ENCODE assay signal across 7 cellular contexts in genomic region chr15:75765551-75766305, GRCh38. TPM values are rescaled to one million over a fixed set of nuclear protein-coding genes. Genes with fewer than 3 reads are reported as not detected.
"Had no signal": no experiment of that assay in that cellular context is flagged by ENCODE, and none has a peak within 500 bp of the region (broad histone marks: within the 10 kb centered on the region; RNA-seq: fewer than 3 reads in every experiment).

No MANE protein-coding gene starts in this region.

RNA-seq across cellular contexts. Expression of gene CSPG4, which starts 53.1 kb away (rescaled TPM):
- total RNA-seq: activated B cell treated with CpG ODN at 0.5 μM for 24 hours; activated CD4-positive, alpha-beta memory T cell treated with anti-CD3 and anti-CD28 coated beads for 36 hours; activated CD4-positive, alpha-beta T cell treated with anti-CD3 and anti-CD28 coated beads, Interleukin-2, amount 10 ng/mL, durations not matched to agents 24 days and 14 days; activated CD8-positive, alpha-beta T cell treated with anti-CD3 and anti-CD28 coated beads for 36 hours; activated naive CD4-positive, alpha-beta T cell treated with anti-CD3 and anti-CD28 coated beads for 36 hours; activated naive CD4-positive, alpha-beta T cell treated with anti-CD3 and anti-CD28 coated beads, Interleukin-2, amount 50 U/mL, for 72 hours; activated naive CD8-positive, alpha-beta T cell treated with anti-CD3 and anti-CD28 coated beads for 36 hours had no signal
